In the genomic region with DNA sequence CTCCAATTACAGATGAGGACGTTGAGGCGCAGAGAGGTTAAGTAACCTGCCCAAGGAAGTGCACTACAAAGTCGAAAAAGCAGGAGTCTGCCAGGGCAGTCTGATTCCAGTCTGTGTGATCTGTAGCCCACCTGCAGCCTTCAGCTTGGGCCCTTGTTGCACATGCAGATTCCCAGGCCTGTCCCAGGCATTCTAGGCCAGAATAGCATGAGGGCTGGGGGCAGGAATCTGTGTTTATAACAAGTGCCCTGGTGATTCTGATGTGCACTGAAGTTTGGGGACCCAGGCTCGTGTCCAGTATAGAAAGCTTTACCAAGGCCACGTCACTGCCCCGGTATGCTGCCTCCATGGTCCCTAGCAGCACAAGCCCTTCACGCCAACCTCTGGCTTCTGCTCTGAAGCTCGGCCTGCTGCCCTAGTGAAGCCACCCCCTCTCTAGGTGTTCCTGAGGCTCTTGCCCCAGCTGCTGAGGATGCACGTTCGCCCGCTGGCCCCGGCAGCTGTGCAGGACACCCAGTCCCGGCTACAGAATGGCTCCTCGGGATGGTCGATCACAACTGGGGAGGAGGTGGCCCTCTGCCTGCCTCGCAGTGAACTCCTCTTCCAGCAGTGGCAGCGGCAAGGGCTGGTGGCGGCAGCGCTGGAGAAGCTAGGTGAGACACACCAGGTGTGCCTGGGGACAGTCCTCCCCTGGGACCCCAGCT, we compare ENCODE assay signal across 17 cellular contexts. TPM values are rescaled to one million over a fixed set of nuclear protein-coding genes. Genes with fewer than 3 reads are reported as not detected.
"Had no signal": no experiment of that assay in that cellular context is flagged by ENCODE, and none has a peak within 500 bp of the region (broad histone marks: within the 10 kb centered on the region; RNA-seq: fewer than 3 reads in every experiment).

No MANE protein-coding gene starts in this region.

- H3K27me3 ChIP-seq: brain microvascular endothelial cell, thyroid gland had no signal

- H3K27ac Mint-ChIP-seq: activated CD4-positive, alpha-beta T cell treated with anti-CD3 and anti-CD28 coated beads, Interleukin-2, amount 10 ng/mL, durations not matched to agents 7 days and 5 days; activated naive CD8-positive, alpha-beta T cell treated with anti-CD3 and anti-CD28 coated beads for 36 hours; memory B cell had no signal

- H3K4me3 ChIP-seq: esophagus muscularis mucosa, thyroid gland had no signal

- H3K27ac ChIP-seq: brain microvascular endothelial cell, esophagus muscularis mucosa, thyroid gland had no signal

- H3K36me3 ChIP-seq: brain microvascular endothelial cell, thyroid gland had no signal

- ATAC-seq: activated T-cell treated with anti-CD3 and anti-CD28 coated beads, Interleukin-2, amount 50 U/mL, for 4 hours; left cardiac atrium; T-cell had no signal

- H3K4me1 ChIP-seq: thyroid gland had no signal

- H3K9me3 ChIP-seq: esophagus muscularis mucosa, thyroid gland had no signal

- H3K4me3 Mint-ChIP-seq: activated CD4-positive, alpha-beta T cell treated with anti-CD3 and anti-CD28 coated beads, Interleukin-2, amount 10 ng/mL, durations not matched to agents 7 days and 5 days; activated naive CD8-positive, alpha-beta T cell treated with anti-CD3 and anti-CD28 coated beads for 36 hours; activated T-cell treated with anti-CD3 and anti-CD28 coated beads, Interleukin-2, amount 50 U/mL, for 4 hours; memory B cell; T-cell had no signal

- DNase-seq: activated CD4-positive, alpha-beta T cell treated with anti-CD3 and anti-CD28 coated beads, Interleukin-2, amount 10 ng/mL, durations not matched to agents 7 days and 5 days; activated gamma-delta T cell treated with Interleukin-2 at 50 U/mL for 16 hours; activated naive CD8-positive, alpha-beta T cell treated with anti-CD3 and anti-CD28 coated beads for 36 hours; activated T-cell treated with anti-CD3 and anti-CD28 coated beads, Interleukin-2, amount 50 U/mL, for 4 hours; brain microvascular endothelial cell; left cardiac atrium; stimulated activated CD4-positive, alpha-beta T cell treated with anti-CD3 and anti-CD28 coated beads, Interleukin-15, amount 100 ng/mL, for 24 hours; stimulated activated CD4-positive, alpha-beta T cell treated with anti-CD3 and anti-CD28 coated beads, Interleukin-4, amount 100 ng/mL, for 4 hours; T-cell; thyroid gland had no signal

- H3K27me3 Mint-ChIP-seq: activated CD4-positive, alpha-beta T cell treated with anti-CD3 and anti-CD28 coated beads, Interleukin-2, amount 10 ng/mL, durations not matched to agents 7 days and 5 days; activated naive CD8-positive, alpha-beta T cell treated with anti-CD3 and anti-CD28 coated beads for 36 hours; T-cell had no signal

RNA-seq across cellular contexts. Expression of a gene that starts 4.6 kb away (rescaled TPM):
- total RNA-seq: activated CD4-positive, alpha-beta T cell treated with anti-CD3 and anti-CD28 coated beads, Interleukin-2, amount 10 ng/mL, durations not matched to agents 7 days and 5 days; activated naive CD8-positive, alpha-beta T cell treated with anti-CD3 and anti-CD28 coated beads for 36 hours; activated T-cell treated with anti-CD3 and anti-CD28 coated beads, Interleukin-2, amount 50 U/mL, for 4 hours; cerebellum; esophagus muscularis mucosa; fibroblast of villous mesenchyme; left cardiac atrium; osteocyte; SK-MEL-5; T-cell; thyroid gland had no signal
- polyA plus RNA-seq: neural cell had no signal

RNA-seq across cellular contexts. Expression of a gene that starts 18.1 kb away (rescaled TPM):
- total RNA-seq: activated CD4-positive, alpha-beta T cell treated with anti-CD3 and anti-CD28 coated beads, Interleukin-2, amount 10 ng/mL, durations not matched to agents 7 days and 5 days; activated naive CD8-positive, alpha-beta T cell treated with anti-CD3 and anti-CD28 coated beads for 36 hours; activated T-cell treated with anti-CD3 and anti-CD28 coated beads, Interleukin-2, amount 50 U/mL, for 4 hours; esophagus muscularis mucosa; fibroblast of villous mesenchyme; osteocyte; T-cell; thyroid gland had no signal
- polyA plus RNA-seq: neural cell had no signal

RNA-seq across cellular contexts. Expression of a gene that starts 23.9 kb away (rescaled TPM):
- total RNA-seq: activated CD4-positive, alpha-beta T cell treated with anti-CD3 and anti-CD28 coated beads, Interleukin-2, amount 10 ng/mL, durations not matched to agents 7 days and 5 days; activated naive CD8-positive, alpha-beta T cell treated with anti-CD3 and anti-CD28 coated beads for 36 hours; activated T-cell treated with anti-CD3 and anti-CD28 coated beads, Interleukin-2, amount 50 U/mL, for 4 hours; esophagus muscularis mucosa; fibroblast of villous mesenchyme; osteocyte; SK-MEL-5; T-cell; thyroid gland had no signal
